16 cellular contexts compared by ENCODE assay signal in the genomic region with DNA sequence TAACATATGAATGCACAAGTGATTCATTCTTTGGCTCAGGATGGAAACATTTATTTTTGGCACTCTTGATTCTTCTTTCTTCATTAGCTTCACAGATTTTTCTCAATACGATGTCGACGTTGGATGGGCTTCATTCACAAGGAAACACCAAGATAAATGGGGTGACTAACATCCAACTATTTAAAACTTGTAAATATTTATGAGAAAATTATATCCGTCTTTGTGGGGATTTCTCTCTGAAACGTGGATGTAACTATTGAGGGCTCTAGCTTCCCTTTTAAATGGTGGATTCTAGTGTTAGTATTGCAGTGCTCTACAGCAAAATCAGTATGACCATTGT. TPM values are rescaled to one million over a fixed set of nuclear protein-coding genes. Genes with fewer than 3 reads are reported as not detected.
DNase-seq lines count a peak whose midpoint lies in the region; ATAC-seq, FAIRE-seq and TF ChIP-seq lines count a peak whose summit lies in the region.
"Had no signal": no experiment of that assay in that cellular context is flagged by ENCODE, and none has a peak within 500 bp of the region (broad histone marks: within the 10 kb centered on the region; RNA-seq: fewer than 3 reads in every experiment).

No MANE protein-coding gene starts in this region.

- H4K8ac ChIP-seq in mesenchymal stem cell (ENCODE audit: low read length): no peak overlapping the region

- peaks cover 19% of the 10 kb centered on the region for H3K9me3 Mint-ChIP-seq in activated T-cell treated with anti-CD3 and anti-CD28 coated beads, Interleukin-2, amount 50 U/mL, for 24 hours
- peaks cover 49% of the 10 kb centered on the region for H3K9me3 Mint-ChIP-seq in activated T-helper 1 cell treated with anti-CD3 and anti-CD28 coated beads, Interleukin-12 subunit alpha, Interleukin-12 subunit beta, Interleukin-2, Interleukin-4 antibody, amounts not matched to agents 30 ng/mL and 10 ng/mL and 1 ng/mL, durations not matched to agents 14 hours and 24 hours and 36 hours
- peaks cover 0 to 4% (median 0%) of the 10 kb centered on the region in 5 experiments for H3K9me3 Mint-ChIP-seq in brain
- H3K9me3 Mint-ChIP-seq: CD4-positive, alpha-beta memory T cell had no signal

- no peaks in the 10 kb centered on the region for H3K79me1 ChIP-seq in mesenchymal stem cell (replicated peaks; ENCODE audit: low read length, poor library complexity, severe bottlenecking)

- no peak for FAIRE-seq in kidney (lab: Jason Lieb, UNC)
- FAIRE-seq: H54 had no signal

- H3K4me1 ChIP-seq in mesenchymal stem cell (ENCODE audit: control insufficient read depth, insufficient read depth, low read depth, low read length) (no peaks in the 10 kb centered on the region), kidney (ENCODE audit: control insufficient read depth in 1 of 2, insufficient read depth in 1 of 2, low read depth in 1 of 2, low read length in 2 of 2) (peaks cover 0 to 7% of the 10 kb centered on the region in 2 donors)

- H2BK120ac ChIP-seq in mesenchymal stem cell (ENCODE audit: low read depth, low read length): no peak overlapping the region

- H2AFZ ChIP-seq in mesenchymal stem cell (ENCODE audit: low read depth, low read length): no peak overlapping the region

- intact Hi-C loops in activated T-helper 1 cell treated with anti-CD3 and anti-CD28 coated beads, Interleukin-12 subunit alpha, Interleukin-12 subunit beta, Interleukin-2, Interleukin-4 antibody, amounts not matched to agents 30 ng/mL and 10 ng/mL and 1 ng/mL, durations not matched to agents 14 hours and 24 hours and 36 hours (cut with micrococcal nuclease): no loop called here
- intact Hi-C loops in kidney (cut with DNase I): no loop called here

- no peaks in the 10 kb centered on the region for H3K27me3 ChIP-seq in mesenchymal stem cell (ENCODE audit: control insufficient read depth in 1 of 2, insufficient read depth in 1 of 2, low read length in 2 of 2)

- H3K27ac ChIP-seq in mesenchymal stem cell (ENCODE audit: low read length, poor library complexity, severe bottlenecking) (no peak overlapping the region), kidney (ENCODE audit: low read depth in 2 of 2, low read length in 2 of 2) (no peak overlapping the region)

- no peak for TF ChIP-seq CTCF in brain (conservative IDR thresholded peaks at IDR 0.05)
- no peak for TF ChIP-seq CTCF in kidney (IDR thresholded peaks at IDR 0.05; ENCODE audit: borderline replicate concordance, extremely low read depth, insufficient read depth)

- H3K9ac ChIP-seq in mesenchymal stem cell (ENCODE audit: low read length) (no peak overlapping the region), kidney (ENCODE audit: low read length in 2 of 2) (no peak overlapping the region)

- no peak overlapping the region for H2BK5ac ChIP-seq in mesenchymal stem cell (ENCODE audit: low read depth, low read length, poor library complexity, severe bottlenecking)

- H3K36me3 ChIP-seq in mesenchymal stem cell (ENCODE audit: control insufficient read depth in 1 of 2, insufficient read depth in 2 of 2, low read depth in 1 of 2, low read length in 2 of 2) (no peaks in the 10 kb centered on the region), kidney (ENCODE audit: control insufficient read depth in 1 of 2, insufficient read depth in 2 of 2, low read length in 2 of 2) (no peaks in the 10 kb centered on the region)

- no peak for DNase-seq in activated T-cell treated with anti-CD3 and anti-CD28 coated beads, Interleukin-2, amount 50 U/mL, for 24 hours
- no peak for DNase-seq in activated T-cell treated with anti-CD3 and anti-CD28 coated beads, Interleukin-2, amount 50 U/mL, for 48 hours
- DNase-seq in activated T-helper 1 cell treated with anti-CD3 and anti-CD28 coated beads, Interleukin-12 subunit alpha, Interleukin-12 subunit beta, Interleukin-2, Interleukin-4 antibody, amounts not matched to agents 30 ng/mL and 10 ng/mL and 1 ng/mL, durations not matched to agents 14 hours and 24 hours and 36 hours (ENCODE audit: low spot score): no peak
- DNase-seq in mesenchymal stem cell (peak; percentile 8), kidney (no peak)
- DNase-seq: CD4-positive, alpha-beta memory T cell; Kasumi-1; NCI-H1105 treated with DMSO at 0.1 percent for 48 hours; NCI-H187; NCI-H446 treated with DMSO at 0.1 percent for 48 hours; NCI-H748 treated with DMSO at 0.1 percent for 48 hours had no signal

- no peak overlapping the region for H2AK5ac ChIP-seq in mesenchymal stem cell (ENCODE audit: low read length, severe bottlenecking)

- H3K23ac ChIP-seq in mesenchymal stem cell (ENCODE audit: low read length in 2 of 2): no peak overlapping the region

- H4K91ac ChIP-seq in mesenchymal stem cell (ENCODE audit: low read length): no peak overlapping the region

- 65% methylated on average over 5 of the region's 5 CpGs for WGBS in mesenchymal stem cell

- H2BK15ac ChIP-seq in mesenchymal stem cell (ENCODE audit: low read depth, poor library complexity, severe bottlenecking): no peak overlapping the region

- ATAC-seq in HG02884 (IDR thresholded peaks at IDR 0.05; ENCODE audit: unreplicated experiment): no peak
- ATAC-seq in HG03045 (IDR thresholded peaks at IDR 0.05; ENCODE audit: unreplicated experiment): no peak

- H2BK12ac ChIP-seq in mesenchymal stem cell (ENCODE audit: low read length in 2 of 2): no peak overlapping the region

- H3K4me1 Mint-ChIP-seq in activated T-cell treated with anti-CD3 and anti-CD28 coated beads, Interleukin-2, amount 50 U/mL, for 24 hours (ENCODE audit: low read depth): peaks cover 71% of the 10 kb centered on the region
- H3K4me1 Mint-ChIP-seq in activated T-helper 1 cell treated with anti-CD3 and anti-CD28 coated beads, Interleukin-12 subunit alpha, Interleukin-12 subunit beta, Interleukin-2, Interleukin-4 antibody, amounts not matched to agents 30 ng/mL and 10 ng/mL and 1 ng/mL, durations not matched to agents 14 hours and 24 hours and 36 hours (ENCODE audit: low read depth): peaks cover 66% of the 10 kb centered on the region
- H3K4me1 Mint-ChIP-seq in brain: no peaks in the 10 kb centered on the region

- peak overlapping the region; percentile 90 for H3K27ac Mint-ChIP-seq in activated T-cell treated with anti-CD3 and anti-CD28 coated beads, Interleukin-2, amount 50 U/mL, for 24 hours
- H3K27ac Mint-ChIP-seq in activated T-helper 1 cell treated with anti-CD3 and anti-CD28 coated beads, Interleukin-12 subunit alpha, Interleukin-12 subunit beta, Interleukin-2, Interleukin-4 antibody, amounts not matched to agents 30 ng/mL and 10 ng/mL and 1 ng/mL, durations not matched to agents 14 hours and 24 hours and 36 hours: peak overlapping the region; percentile 86
- H3K27ac Mint-ChIP-seq in brain: peak overlapping the region in 3 of 5 experiments; percentile 50 to 70 (median 51)
- H3K27ac Mint-ChIP-seq: B cell; CD4-positive, alpha-beta memory T cell had no signal

- no peak overlapping the region for H3K18ac ChIP-seq in mesenchymal stem cell (ENCODE audit: low read depth in 1 of 2, low read length in 2 of 2)

- H3K36me3 Mint-ChIP-seq in activated T-cell treated with anti-CD3 and anti-CD28 coated beads, Interleukin-2, amount 50 U/mL, for 24 hours (ENCODE audit: low read depth): no peaks in the 10 kb centered on the region
- H3K36me3 Mint-ChIP-seq in activated T-helper 1 cell treated with anti-CD3 and anti-CD28 coated beads, Interleukin-12 subunit alpha, Interleukin-12 subunit beta, Interleukin-2, Interleukin-4 antibody, amounts not matched to agents 30 ng/mL and 10 ng/mL and 1 ng/mL, durations not matched to agents 14 hours and 24 hours and 36 hours (ENCODE audit: low read depth): peaks cover 23% of the 10 kb centered on the region
- no peaks in the 10 kb centered on the region for H3K36me3 Mint-ChIP-seq in brain
- H3K36me3 Mint-ChIP-seq: CD4-positive, alpha-beta memory T cell had no signal

- H3K14ac ChIP-seq in mesenchymal stem cell (ENCODE audit: low read length in 2 of 2): no peak overlapping the region

- no peak overlapping the region for H3K4me2 ChIP-seq in mesenchymal stem cell (ENCODE audit: low read length, poor library complexity, severe bottlenecking)

- no peak overlapping the region for H3K4ac ChIP-seq in mesenchymal stem cell (ENCODE audit: low read depth in 1 of 2, low read length in 2 of 2)

- no peaks in the 10 kb centered on the region for H3K9me3 ChIP-seq in mesenchymal stem cell (ENCODE audit: control insufficient read depth, low read length)
- H3K9me3 ChIP-seq in kidney (ENCODE audit: control insufficient read depth in 1 of 2, low read length in 2 of 2): no peaks in the 10 kb centered on the region

- H3K4me3 ChIP-seq in mesenchymal stem cell (ENCODE audit: insufficient read depth in 1 of 2, low read depth in 1 of 2, low read length in 2 of 2) (no peak overlapping the region), kidney (ENCODE audit: low read length in 2 of 2) (no peak overlapping the region)

- H3K4me3 Mint-ChIP-seq in activated T-cell treated with anti-CD3 and anti-CD28 coated beads, Interleukin-2, amount 50 U/mL, for 24 hours: peak overlapping the region; percentile 3
- H3K4me3 Mint-ChIP-seq in activated T-helper 1 cell treated with anti-CD3 and anti-CD28 coated beads, Interleukin-12 subunit alpha, Interleukin-12 subunit beta, Interleukin-2, Interleukin-4 antibody, amounts not matched to agents 30 ng/mL and 10 ng/mL and 1 ng/mL, durations not matched to agents 14 hours and 24 hours and 36 hours: peak overlapping the region; percentile 27
- H3K4me3 Mint-ChIP-seq in brain: no peak overlapping the region
- H3K4me3 Mint-ChIP-seq: B cell; CD4-positive, alpha-beta memory T cell had no signal

- no peaks in the 10 kb centered on the region for H3K27me3 Mint-ChIP-seq in activated T-cell treated with anti-CD3 and anti-CD28 coated beads, Interleukin-2, amount 50 U/mL, for 24 hours
- no peaks in the 10 kb centered on the region for H3K27me3 Mint-ChIP-seq in activated T-helper 1 cell treated with anti-CD3 and anti-CD28 coated beads, Interleukin-12 subunit alpha, Interleukin-12 subunit beta, Interleukin-2, Interleukin-4 antibody, amounts not matched to agents 30 ng/mL and 10 ng/mL and 1 ng/mL, durations not matched to agents 14 hours and 24 hours and 36 hours (ENCODE audit: insufficient read depth)
- H3K27me3 Mint-ChIP-seq in brain: peaks cover 4% of the 10 kb centered on the region
- H3K27me3 Mint-ChIP-seq: B cell; CD4-positive, alpha-beta memory T cell had no signal

RNA-seq across cellular contexts. Expression of gene CPM, which starts 27.2 kb away (rescaled TPM):
- 55.0 and 61.5 TPM in 2 replicates for total RNA-seq in activated T-helper 1 cell treated with anti-CD3 and anti-CD28 coated beads, Interleukin-12 subunit alpha, Interleukin-12 subunit beta, Interleukin-2, Interleukin-4 antibody, amounts not matched to agents 30 ng/mL and 10 ng/mL and 1 ng/mL, durations not matched to agents 14 hours and 24 hours and 36 hours
- polyA plus RNA-seq in brain (ENCODE audit: insufficient read depth, low read depth, low replicate concordance) (8.4 TPM), kidney (ENCODE audit: insufficient read depth, low read depth, low replicate concordance) (35.7 TPM)
- polyA plus RNA-seq in mesenchymal stem cell (2013, experiment 1 of 2): 0.22 TPM
- polyA plus RNA-seq in mesenchymal stem cell (2013, experiment 2 of 2): 0.26 TPM
- 144 TPM for total RNA-seq in kidney

Comparison
In these comparisons a context has a peak if more than half of its experiments do, and no peak if none do; other contexts are left out.
1. H3K4me3 Mint-ChIP-seq: peak in activated T-cell treated with anti-CD3 and anti-CD28 coated beads, Interleukin-2, amount 50 U/mL, for 24 hours (single experiment) and activated T-helper 1 cell treated with anti-CD3 and anti-CD28 coated beads, Interleukin-12 subunit alpha, Interleukin-12 subunit beta, Interleukin-2, Interleukin-4 antibody, amounts not matched to agents 30 ng/mL and 10 ng/mL and 1 ng/mL, durations not matched to agents 14 hours and 24 hours and 36 hours (single experiment); none in brain (0 of 5).
2. Peak in every context shown above with its lines, with median percentiles within 50 percentile points of each other: H3K27ac Mint-ChIP-seq.